In genomic region chr20:17822039-17822438, GRCh38 we compare ENCODE assay signal across 1 cellular context.
TF ChIP-seq lines count a peak whose summit lies in the region.

No MANE protein-coding gene starts in this region.

TF ChIP-seq in HepG2, 621 proteins besides CTCF, POLR2A, EP300 and RAD21 (continued from another document):
- TF ChIP-seq FOXP4 (CRISPR knock-in tag; IDR thresholded peaks at IDR 0.05) (peak; percentile 26; the same call in 1 of the 2 replicates), ARNT2 (CRISPR knock-in tag; IDR thresholded peaks at IDR 0.05; ENCODE audit: low read depth) (0 out of 2 replicates have a peak, but pooled peaks have one; percentile 36), U2AF1 (optimal IDR thresholded peaks at IDR 0.05; ENCODE audit: low read depth, low read length) (no peak), REST (IDR thresholded peaks at IDR 0.05; ENCODE audit: borderline replicate concordance in 1 of 2, low read depth in 1 of 2, low read length in 2 of 2) (no peak), ZNF530 (CRISPR knock-in tag; IDR thresholded peaks at IDR 0.05; ENCODE audit: low read depth) (no peak), GATA4 (IDR thresholded peaks at IDR 0.05; ENCODE audit: borderline replicate concordance, low read depth) (no peak), PLSCR1 (CRISPR knock-in tag; IDR thresholded peaks at IDR 0.05; ENCODE audit: borderline replicate concordance) (no peak), GZF1 (CRISPR knock-in tag; IDR thresholded peaks at IDR 0.05) (no peak), ZFY (CRISPR knock-in tag; IDR thresholded peaks at IDR 0.05) (peak; percentile 62), SAP130 (CRISPR knock-in tag; IDR thresholded peaks at IDR 0.05; ENCODE audit: low read depth) (peak; percentile 32; the same call in 1 of the 2 replicates)
